ENCODE assay signal across 1 cellular context in the genomic region with DNA sequence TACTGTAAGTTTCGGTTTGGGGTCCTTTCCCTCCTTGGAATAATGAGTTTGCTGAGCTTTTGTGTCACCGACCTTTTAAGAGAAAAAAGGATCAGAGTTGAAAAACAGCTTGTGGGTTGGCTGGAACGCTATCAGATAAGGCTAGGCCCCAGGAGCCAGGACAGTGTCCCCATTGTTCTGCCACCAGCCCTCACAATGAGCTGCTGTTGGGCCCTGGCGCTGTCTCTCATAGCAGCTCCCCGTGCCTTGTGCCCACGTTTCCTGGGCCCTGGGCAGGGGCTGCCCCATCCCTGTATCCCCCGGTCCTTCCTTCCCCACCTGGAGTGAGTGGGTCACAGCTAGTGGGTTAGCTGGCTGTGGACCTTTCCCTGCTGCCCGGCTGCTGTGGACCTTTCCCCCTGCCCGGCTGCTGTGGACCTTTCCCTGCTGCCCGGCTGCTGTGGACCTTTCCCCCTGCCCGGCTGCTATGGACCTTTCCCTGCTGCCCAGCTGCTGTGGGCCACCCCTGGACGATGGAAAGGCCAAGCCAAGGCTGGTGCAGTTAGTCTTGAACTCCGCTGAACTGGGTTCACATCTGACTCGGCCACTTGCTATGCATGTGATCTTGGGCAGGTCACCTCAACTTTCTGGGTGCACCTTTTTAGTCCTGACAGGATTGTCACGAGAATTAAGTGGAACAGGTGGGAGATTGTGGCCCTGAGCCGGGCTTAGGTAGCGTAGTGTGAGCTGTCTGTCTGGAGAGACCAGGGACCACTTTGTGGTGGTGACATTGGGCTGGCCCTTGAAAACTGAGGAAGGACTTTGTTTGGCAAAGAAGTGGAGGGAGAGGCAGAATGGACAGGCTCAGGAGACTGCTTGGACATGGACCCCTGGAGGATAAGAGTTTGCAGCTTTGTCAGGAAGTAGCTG.
TF ChIP-seq lines count a peak whose summit lies in the region.

No MANE protein-coding gene starts in this region.

TF ChIP-seq in HepG2, 621 proteins besides CTCF, POLR2A, EP300 and RAD21 (continued from another document and continues in another):
- TF ChIP-seq ZNF704 (CRISPR knock-in tag; IDR thresholded peaks at IDR 0.05; ENCODE audit: borderline replicate concordance) (no peak; the same call in 1 of the 2 replicates), ZMYM4 (CRISPR knock-in tag; IDR thresholded peaks at IDR 0.05) (no peak; the same call in 1 of the 2 replicates), KLF6 (CRISPR knock-in tag; IDR thresholded peaks at IDR 0.05) (no peak), SALL1 (CRISPR knock-in tag; IDR thresholded peaks at IDR 0.05) (no peak), ZKSCAN1 (IDR thresholded peaks at IDR 0.05; ENCODE audit: low read length) (no peak), ZNF550 (CRISPR knock-in tag; IDR thresholded peaks at IDR 0.05; ENCODE audit: borderline replicate concordance) (0 out of 2 replicates have a peak, but pooled peaks have one; percentile 46), ZNF124 (CRISPR knock-in tag; IDR thresholded peaks at IDR 0.05) (no peak), ZNF800 (CRISPR knock-in tag; IDR thresholded peaks at IDR 0.05) (no peak), MAFG (CRISPR knock-in tag; IDR thresholded peaks at IDR 0.05) (no peak), HDAC2 (CRISPR knock-in tag; IDR thresholded peaks at IDR 0.05) (peak; percentile 77; the same call in 1 of the 2 replicates), ZNF234 (CRISPR knock-in tag; conservative IDR thresholded peaks at IDR 0.05) (no peak), NFIB (CRISPR knock-in tag; IDR thresholded peaks at IDR 0.05; ENCODE audit: borderline replicate concordance) (no peak), KDM5B (CRISPR knock-in tag; IDR thresholded peaks at IDR 0.05; ENCODE audit: borderline replicate concordance) (no peak), NFYC (CRISPR knock-in tag; IDR thresholded peaks at IDR 0.05) (peak; percentile 49), ZBTB42 (CRISPR knock-in tag; IDR thresholded peaks at IDR 0.05) (peak; percentile 65; the same call in 1 of the 2 replicates), ATAD3A (CRISPR knock-in tag; IDR thresholded peaks at IDR 0.05) (no peak), ZNF839 (CRISPR knock-in tag; IDR thresholded peaks at IDR 0.05; ENCODE audit: borderline replicate concordance) (peak; percentile 49; the same call in 1 of the 2 replicates), ZNF713 (CRISPR knock-in tag; IDR thresholded peaks at IDR 0.05) (no peak), ZFAT (CRISPR knock-in tag; conservative IDR thresholded peaks at IDR 0.05) (no peak), KLF11 (CRISPR knock-in tag; IDR thresholded peaks at IDR 0.05) (no peak), SMAD9 (CRISPR knock-in tag; IDR thresholded peaks at IDR 0.05) (peak; percentile 41; the same call in 1 of the 2 replicates), HNRNPUL1 (IDR thresholded peaks at IDR 0.05; ENCODE audit: low read depth, low read length) (no peak), ZNF781 (CRISPR knock-in tag; IDR thresholded peaks at IDR 0.05; ENCODE audit: borderline replicate concordance, not compliant biosample characterization) (no peak), ATRX (CRISPR knock-in tag; IDR thresholded peaks at IDR 0.05; ENCODE audit: borderline replicate concordance) (no peak), ZNF142 (CRISPR knock-in tag; IDR thresholded peaks at IDR 0.05) (no peak), SRSF4 (IDR thresholded peaks at IDR 0.05; ENCODE audit: low read depth, low read length, poor library complexity, severe bottlenecking) (no peak), HES4 (CRISPR knock-in tag; IDR thresholded peaks at IDR 0.05; ENCODE audit: borderline replicate concordance) (no peak), SMAD3 (CRISPR knock-in tag; IDR thresholded peaks at IDR 0.05) (0 out of 2 replicates have a peak, but pooled peaks have one; percentile 15), NONO (IDR thresholded peaks at IDR 0.05) (no peak), NONO (CRISPR knock-in tag; conservative IDR thresholded peaks at IDR 0.05) (no peak), CEBPG (CRISPR knock-in tag; IDR thresholded peaks at IDR 0.05) (no peak), TCF7 (IDR thresholded peaks at IDR 0.05; ENCODE audit: low read depth) (peak; percentile 66), ZNF770 (CRISPR knock-in tag; IDR thresholded peaks at IDR 0.05) (no peak), HCFC1 (IDR thresholded peaks at IDR 0.05; ENCODE audit: low read depth, low read length) (no peak), RELA (CRISPR knock-in tag; IDR thresholded peaks at IDR 0.05) (no peak), JARID2 (CRISPR knock-in tag; IDR thresholded peaks at IDR 0.05; ENCODE audit: insufficient replicate concordance) (no peak)
- TF ChIP-seq, protein P1, sequence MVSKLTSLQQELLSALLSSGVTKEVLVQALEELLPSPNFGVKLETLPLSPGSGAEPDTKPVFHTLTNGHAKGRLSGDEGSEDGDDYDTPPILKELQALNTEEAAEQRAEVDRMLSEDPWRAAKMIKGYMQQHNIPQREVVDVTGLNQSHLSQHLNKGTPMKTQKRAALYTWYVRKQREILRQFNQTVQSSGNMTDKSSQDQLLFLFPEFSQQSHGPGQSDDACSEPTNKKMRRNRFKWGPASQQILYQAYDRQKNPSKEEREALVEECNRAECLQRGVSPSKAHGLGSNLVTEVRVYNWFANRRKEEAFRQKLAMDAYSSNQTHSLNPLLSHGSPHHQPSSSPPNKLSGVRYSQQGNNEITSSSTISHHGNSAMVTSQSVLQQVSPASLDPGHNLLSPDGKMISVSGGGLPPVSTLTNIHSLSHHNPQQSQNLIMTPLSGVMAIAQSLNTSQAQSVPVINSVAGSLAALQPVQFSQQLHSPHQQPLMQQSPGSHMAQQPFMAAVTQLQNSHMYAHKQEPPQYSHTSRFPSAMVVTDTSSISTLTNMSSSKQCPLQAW (CRISPR knock-in tag; IDR thresholded peaks at IDR 0.05): 0 out of 2 replicates have a peak, but pooled peaks have one; percentile 23
- TF ChIP-seq, protein P2, sequence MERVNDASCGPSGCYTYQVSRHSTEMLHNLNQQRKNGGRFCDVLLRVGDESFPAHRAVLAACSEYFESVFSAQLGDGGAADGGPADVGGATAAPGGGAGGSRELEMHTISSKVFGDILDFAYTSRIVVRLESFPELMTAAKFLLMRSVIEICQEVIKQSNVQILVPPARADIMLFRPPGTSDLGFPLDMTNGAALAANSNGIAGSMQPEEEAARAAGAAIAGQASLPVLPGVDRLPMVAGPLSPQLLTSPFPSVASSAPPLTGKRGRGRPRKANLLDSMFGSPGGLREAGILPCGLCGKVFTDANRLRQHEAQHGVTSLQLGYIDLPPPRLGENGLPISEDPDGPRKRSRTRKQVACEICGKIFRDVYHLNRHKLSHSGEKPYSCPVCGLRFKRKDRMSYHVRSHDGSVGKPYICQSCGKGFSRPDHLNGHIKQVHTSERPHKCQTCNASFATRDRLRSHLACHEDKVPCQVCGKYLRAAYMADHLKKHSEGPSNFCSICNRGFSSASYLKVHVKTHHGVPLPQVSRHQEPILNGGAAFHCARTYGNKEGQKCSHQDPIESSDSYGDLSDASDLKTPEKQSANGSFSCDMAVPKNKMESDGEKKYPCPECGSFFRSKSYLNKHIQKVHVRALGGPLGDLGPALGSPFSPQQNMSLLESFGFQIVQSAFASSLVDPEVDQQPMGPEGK (CRISPR knock-in tag; IDR thresholded peaks at IDR 0.05): peak; percentile 52; the same call in 1 of the 2 replicates
- TF ChIP-seq, protein P3, sequence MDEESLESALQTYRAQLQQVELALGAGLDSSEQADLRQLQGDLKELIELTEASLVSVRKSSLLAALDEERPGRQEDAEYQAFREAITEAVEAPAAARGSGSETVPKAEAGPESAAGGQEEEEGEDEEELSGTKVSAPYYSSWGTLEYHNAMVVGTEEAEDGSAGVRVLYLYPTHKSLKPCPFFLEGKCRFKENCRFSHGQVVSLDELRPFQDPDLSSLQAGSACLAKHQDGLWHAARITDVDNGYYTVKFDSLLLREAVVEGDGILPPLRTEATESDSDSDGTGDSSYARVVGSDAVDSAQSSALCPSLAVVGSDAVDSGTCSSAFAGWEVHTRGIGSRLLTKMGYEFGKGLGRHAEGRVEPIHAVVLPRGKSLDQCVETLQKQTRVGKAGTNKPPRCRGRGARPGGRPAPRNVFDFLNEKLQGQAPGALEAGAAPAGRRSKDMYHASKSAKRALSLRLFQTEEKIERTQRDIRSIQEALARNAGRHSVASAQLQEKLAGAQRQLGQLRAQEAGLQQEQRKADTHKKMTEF (CRISPR knock-in tag; IDR thresholded peaks at IDR 0.05): peak; percentile 62; the same call in 1 of the 2 replicates
- TF ChIP-seq, protein P4, sequence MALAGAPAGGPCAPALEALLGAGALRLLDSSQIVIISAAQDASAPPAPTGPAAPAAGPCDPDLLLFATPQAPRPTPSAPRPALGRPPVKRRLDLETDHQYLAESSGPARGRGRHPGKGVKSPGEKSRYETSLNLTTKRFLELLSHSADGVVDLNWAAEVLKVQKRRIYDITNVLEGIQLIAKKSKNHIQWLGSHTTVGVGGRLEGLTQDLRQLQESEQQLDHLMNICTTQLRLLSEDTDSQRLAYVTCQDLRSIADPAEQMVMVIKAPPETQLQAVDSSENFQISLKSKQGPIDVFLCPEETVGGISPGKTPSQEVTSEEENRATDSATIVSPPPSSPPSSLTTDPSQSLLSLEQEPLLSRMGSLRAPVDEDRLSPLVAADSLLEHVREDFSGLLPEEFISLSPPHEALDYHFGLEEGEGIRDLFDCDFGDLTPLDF (CRISPR knock-in tag; IDR thresholded peaks at IDR 0.05): no peak
